Comparison of ENCODE assay signal across 3 cellular contexts in the genomic region with DNA sequence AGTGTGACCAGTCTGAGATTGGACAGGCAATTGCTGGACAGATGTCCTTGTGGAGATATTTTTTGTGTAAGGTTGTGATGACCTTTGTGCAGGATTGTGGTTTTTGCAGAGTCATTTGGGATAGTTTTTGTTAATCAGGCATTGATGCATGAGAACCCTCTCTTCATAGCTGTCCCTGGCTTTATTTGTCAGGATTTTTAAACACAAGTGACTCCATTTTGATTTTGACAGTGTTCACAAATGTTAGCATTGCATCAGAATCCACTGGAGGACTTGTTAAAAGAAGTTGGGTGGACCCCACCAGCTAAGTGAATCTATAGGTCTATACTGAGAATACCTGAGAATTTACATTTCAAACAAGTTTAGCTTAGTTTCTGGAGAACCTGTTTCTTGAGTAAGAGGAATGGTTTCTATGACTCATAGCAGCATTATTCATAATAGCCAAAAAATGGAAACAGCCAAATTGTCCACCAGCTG.
A peak's percentile ranks its signal among the peaks of the same experiment; 100 is the strongest.
TF ChIP-seq lines count a peak whose summit lies in the region.

No MANE protein-coding gene starts in this region.

TF ChIP-seq in SK-N-SH, 30 proteins besides CTCF, POLR2A, EP300 and RAD21:
- TF ChIP-seq FOSL2 (IDR thresholded peaks at IDR 0.05; ENCODE audit: borderline replicate concordance, low read depth), result peak; percentile 71; the same call in 1 of the 2 replicates
- TF ChIP-seq IRF3 (IDR thresholded peaks at IDR 0.05; ENCODE audit: low read depth, low read length), result no peak
- TF ChIP-seq POLR2AphosphoS5 (IDR thresholded peaks at IDR 0.05; ENCODE audit: low read depth, low read length), result no peak
- TF ChIP-seq ZBTB33 (IDR thresholded peaks at IDR 0.05; ENCODE audit: borderline replicate concordance, low read depth), result no peak
- no peak for TF ChIP-seq USF2 (IDR thresholded peaks at IDR 0.05; ENCODE audit: borderline replicate concordance, low read depth, low read length)
- no peak for TF ChIP-seq FOXJ3 (CRISPR knock-in tag; IDR thresholded peaks at IDR 0.05)
- TF ChIP-seq TCF12 (IDR thresholded peaks at IDR 0.05), result 0 out of 2 replicates have a peak, but pooled peaks have one; percentile 9
- TF ChIP-seq JUND (IDR thresholded peaks at IDR 0.05), result peak; percentile 38; the same call in 1 of the 2 replicates
TF ChIP-seq in SK-N-SH: peak in this region for 3.

TF ChIP-seq in SK-N-SH treated with all-trans-retinoic acid at 6 μM for 48 hours, 23 proteins besides CTCF, POLR2A, EP300 and RAD21 (continues in another document):
- TF ChIP-seq PPARA (CRISPR knock-in tag; IDR thresholded peaks at IDR 0.05; ENCODE audit: borderline replicate concordance) (no peak), ARNTL (CRISPR knock-in tag; IDR thresholded peaks at IDR 0.05; ENCODE audit: borderline replicate concordance, low read depth) (no peak), ZFP3 (CRISPR knock-in tag; IDR thresholded peaks at IDR 0.05) (no peak; the same call in 1 of the 2 replicates), CSRNP3 (CRISPR knock-in tag; IDR thresholded peaks at IDR 0.05) (no peak), GLIS3 (CRISPR knock-in tag; IDR thresholded peaks at IDR 0.05) (no peak), ZC3H10 (CRISPR knock-in tag; IDR thresholded peaks at IDR 0.05) (no peak), ZNF8 (CRISPR knock-in tag; IDR thresholded peaks at IDR 0.05) (no peak), BACH2 (CRISPR knock-in tag; IDR thresholded peaks at IDR 0.05; ENCODE audit: borderline replicate concordance) (no peak), CSDC2 (CRISPR knock-in tag; IDR thresholded peaks at IDR 0.05) (no peak), ZNF70 (CRISPR knock-in tag; IDR thresholded peaks at IDR 0.05) (no peak), TOX (CRISPR knock-in tag; IDR thresholded peaks at IDR 0.05; ENCODE audit: borderline replicate concordance) (no peak), TCF4 (CRISPR knock-in tag; IDR thresholded peaks at IDR 0.05; ENCODE audit: borderline replicate concordance) (no peak), ISL1 (CRISPR knock-in tag; IDR thresholded peaks at IDR 0.05) (no peak)
- TF ChIP-seq, protein P1, sequence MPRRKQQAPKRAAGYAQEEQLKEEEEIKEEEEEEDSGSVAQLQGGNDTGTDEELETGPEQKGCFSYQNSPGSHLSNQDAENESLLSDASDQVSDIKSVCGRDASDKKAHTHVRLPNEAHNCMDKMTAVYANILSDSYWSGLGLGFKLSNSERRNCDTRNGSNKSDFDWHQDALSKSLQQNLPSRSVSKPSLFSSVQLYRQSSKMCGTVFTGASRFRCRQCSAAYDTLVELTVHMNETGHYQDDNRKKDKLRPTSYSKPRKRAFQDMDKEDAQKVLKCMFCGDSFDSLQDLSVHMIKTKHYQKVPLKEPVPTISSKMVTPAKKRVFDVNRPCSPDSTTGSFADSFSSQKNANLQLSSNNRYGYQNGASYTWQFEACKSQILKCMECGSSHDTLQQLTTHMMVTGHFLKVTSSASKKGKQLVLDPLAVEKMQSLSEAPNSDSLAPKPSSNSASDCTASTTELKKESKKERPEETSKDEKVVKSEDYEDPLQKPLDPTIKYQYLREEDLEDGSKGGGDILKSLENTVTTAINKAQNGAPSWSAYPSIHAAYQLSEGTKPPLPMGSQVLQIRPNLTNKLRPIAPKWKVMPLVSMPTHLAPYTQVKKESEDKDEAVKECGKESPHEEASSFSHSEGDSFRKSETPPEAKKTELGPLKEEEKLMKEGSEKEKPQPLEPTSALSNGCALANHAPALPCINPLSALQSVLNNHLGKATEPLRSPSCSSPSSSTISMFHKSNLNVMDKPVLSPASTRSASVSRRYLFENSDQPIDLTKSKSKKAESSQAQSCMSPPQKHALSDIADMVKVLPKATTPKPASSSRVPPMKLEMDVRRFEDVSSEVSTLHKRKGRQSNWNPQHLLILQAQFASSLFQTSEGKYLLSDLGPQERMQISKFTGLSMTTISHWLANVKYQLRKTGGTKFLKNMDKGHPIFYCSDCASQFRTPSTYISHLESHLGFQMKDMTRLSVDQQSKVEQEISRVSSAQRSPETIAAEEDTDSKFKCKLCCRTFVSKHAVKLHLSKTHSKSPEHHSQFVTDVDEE (CRISPR knock-in tag; IDR thresholded peaks at IDR 0.05), result no peak
- TF ChIP-seq, protein P2, sequence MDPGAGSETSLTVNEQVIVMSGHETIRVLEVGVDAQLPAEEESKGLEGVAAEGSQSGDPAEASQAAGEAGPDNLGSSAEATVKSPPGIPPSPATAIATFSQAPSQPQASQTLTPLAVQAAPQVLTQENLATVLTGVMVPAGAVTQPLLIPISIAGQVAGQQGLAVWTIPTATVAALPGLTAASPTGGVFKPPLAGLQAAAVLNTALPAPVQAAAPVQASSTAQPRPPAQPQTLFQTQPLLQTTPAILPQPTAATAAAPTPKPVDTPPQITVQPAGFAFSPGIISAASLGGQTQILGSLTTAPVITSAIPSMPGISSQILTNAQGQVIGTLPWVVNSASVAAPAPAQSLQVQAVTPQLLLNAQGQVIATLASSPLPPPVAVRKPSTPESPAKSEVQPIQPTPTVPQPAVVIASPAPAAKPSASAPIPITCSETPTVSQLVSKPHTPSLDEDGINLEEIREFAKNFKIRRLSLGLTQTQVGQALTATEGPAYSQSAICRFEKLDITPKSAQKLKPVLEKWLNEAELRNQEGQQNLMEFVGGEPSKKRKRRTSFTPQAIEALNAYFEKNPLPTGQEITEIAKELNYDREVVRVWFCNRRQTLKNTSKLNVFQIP (CRISPR knock-in tag; IDR thresholded peaks at IDR 0.05; ENCODE audit: borderline replicate concordance, low read depth), result no peak
- TF ChIP-seq, protein P3, sequence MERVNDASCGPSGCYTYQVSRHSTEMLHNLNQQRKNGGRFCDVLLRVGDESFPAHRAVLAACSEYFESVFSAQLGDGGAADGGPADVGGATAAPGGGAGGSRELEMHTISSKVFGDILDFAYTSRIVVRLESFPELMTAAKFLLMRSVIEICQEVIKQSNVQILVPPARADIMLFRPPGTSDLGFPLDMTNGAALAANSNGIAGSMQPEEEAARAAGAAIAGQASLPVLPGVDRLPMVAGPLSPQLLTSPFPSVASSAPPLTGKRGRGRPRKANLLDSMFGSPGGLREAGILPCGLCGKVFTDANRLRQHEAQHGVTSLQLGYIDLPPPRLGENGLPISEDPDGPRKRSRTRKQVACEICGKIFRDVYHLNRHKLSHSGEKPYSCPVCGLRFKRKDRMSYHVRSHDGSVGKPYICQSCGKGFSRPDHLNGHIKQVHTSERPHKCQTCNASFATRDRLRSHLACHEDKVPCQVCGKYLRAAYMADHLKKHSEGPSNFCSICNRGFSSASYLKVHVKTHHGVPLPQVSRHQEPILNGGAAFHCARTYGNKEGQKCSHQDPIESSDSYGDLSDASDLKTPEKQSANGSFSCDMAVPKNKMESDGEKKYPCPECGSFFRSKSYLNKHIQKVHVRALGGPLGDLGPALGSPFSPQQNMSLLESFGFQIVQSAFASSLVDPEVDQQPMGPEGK (CRISPR knock-in tag; IDR thresholded peaks at IDR 0.05; ENCODE audit: borderline replicate concordance), result no peak

TF ChIP-seq in K562, 482 proteins besides CTCF, POLR2A, EP300 and RAD21 (continues in another document):
- TF ChIP-seq CCAR2 (IDR thresholded peaks at IDR 0.05; ENCODE audit: low read depth, low read length) (no peak), KHSRP (IDR thresholded peaks at IDR 0.05) (no peak), ZNF551 (CRISPR knock-in tag; IDR thresholded peaks at IDR 0.05) (no peak), CBX1 (IDR thresholded peaks at IDR 0.05; ENCODE audit: low read depth) (no peak), DMBX1 (CRISPR knock-in tag; IDR thresholded peaks at IDR 0.05; ENCODE audit: borderline replicate concordance) (peak; percentile 92), NR4A1 (CRISPR knock-in tag; IDR thresholded peaks at IDR 0.05) (no peak), NR4A1 (tag; IDR thresholded peaks at IDR 0.05) (peak; percentile 52; the same call in 1 of the 2 replicates), BHLHE40 (IDR thresholded peaks at IDR 0.05; ENCODE audit: low read length) (no peak), ZC3H11A (IDR thresholded peaks at IDR 0.05; ENCODE audit: low read depth, low read length) (no peak), CCNT2 (IDR thresholded peaks at IDR 0.05; ENCODE audit: borderline replicate concordance, extremely low read depth, insufficient read length, low read depth, low read length) (no peak), EP400 (IDR thresholded peaks at IDR 0.05) (no peak), PHF20 (IDR thresholded peaks at IDR 0.05; ENCODE audit: partially characterized antibody) (no peak), ZNF316 (IDR thresholded peaks at IDR 0.05) (peak; percentile 55), RBM17 (IDR thresholded peaks at IDR 0.05; ENCODE audit: borderline replicate concordance, low read depth, low read length) (no peak)
- TF ChIP-seq, protein P4, sequence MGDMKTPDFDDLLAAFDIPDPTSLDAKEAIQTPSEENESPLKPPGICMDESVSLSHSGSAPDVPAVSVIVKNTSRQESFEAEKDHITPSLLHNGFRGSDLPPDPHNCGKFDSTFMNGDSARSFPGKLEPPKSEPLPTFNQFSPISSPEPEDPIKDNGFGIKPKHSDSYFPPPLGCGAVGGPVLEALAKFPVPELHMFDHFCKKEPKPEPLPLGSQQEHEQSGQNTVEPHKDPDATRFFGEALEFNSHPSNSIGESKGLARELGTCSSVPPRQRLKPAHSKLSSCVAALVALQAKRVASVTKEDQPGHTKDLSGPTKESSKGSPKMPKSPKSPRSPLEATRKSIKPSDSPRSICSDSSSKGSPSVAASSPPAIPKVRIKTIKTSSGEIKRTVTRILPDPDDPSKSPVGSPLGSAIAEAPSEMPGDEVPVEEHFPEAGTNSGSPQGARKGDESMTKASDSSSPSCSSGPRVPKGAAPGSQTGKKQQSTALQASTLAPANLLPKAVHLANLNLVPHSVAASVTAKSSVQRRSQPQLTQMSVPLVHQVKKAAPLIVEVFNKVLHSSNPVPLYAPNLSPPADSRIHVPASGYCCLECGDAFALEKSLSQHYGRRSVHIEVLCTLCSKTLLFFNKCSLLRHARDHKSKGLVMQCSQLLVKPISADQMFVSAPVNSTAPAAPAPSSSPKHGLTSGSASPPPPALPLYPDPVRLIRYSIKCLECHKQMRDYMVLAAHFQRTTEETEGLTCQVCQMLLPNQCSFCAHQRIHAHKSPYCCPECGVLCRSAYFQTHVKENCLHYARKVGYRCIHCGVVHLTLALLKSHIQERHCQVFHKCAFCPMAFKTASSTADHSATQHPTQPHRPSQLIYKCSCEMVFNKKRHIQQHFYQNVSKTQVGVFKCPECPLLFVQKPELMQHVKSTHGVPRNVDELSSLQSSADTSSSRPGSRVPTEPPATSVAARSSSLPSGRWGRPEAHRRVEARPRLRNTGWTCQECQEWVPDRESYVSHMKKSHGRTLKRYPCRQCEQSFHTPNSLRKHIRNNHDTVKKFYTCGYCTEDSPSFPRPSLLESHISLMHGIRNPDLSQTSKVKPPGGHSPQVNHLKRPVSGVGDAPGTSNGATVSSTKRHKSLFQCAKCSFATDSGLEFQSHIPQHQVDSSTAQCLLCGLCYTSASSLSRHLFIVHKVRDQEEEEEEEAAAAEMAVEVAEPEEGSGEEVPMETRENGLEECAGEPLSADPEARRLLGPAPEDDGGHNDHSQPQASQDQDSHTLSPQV (IDR thresholded peaks at IDR 0.05), result peak; percentile 90
- TF ChIP-seq, protein P5, sequence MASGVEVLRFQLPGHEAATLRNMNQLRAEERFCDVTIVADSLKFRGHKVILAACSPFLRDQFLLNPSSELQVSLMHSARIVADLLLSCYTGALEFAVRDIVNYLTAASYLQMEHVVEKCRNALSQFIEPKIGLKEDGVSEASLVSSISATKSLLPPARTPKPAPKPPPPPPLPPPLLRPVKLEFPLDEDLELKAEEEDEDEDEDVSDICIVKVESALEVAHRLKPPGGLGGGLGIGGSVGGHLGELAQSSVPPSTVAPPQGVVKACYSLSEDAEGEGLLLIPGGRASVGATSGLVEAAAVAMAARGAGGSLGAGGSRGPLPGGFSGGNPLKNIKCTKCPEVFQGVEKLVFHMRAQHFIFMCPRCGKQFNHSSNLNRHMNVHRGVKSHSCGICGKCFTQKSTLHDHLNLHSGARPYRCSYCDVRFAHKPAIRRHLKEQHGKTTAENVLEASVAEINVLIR (CRISPR knock-in tag; IDR thresholded peaks at IDR 0.05), result 0 out of 2 replicates have a peak, but pooled peaks have one; percentile 36
- TF ChIP-seq, protein P6, sequence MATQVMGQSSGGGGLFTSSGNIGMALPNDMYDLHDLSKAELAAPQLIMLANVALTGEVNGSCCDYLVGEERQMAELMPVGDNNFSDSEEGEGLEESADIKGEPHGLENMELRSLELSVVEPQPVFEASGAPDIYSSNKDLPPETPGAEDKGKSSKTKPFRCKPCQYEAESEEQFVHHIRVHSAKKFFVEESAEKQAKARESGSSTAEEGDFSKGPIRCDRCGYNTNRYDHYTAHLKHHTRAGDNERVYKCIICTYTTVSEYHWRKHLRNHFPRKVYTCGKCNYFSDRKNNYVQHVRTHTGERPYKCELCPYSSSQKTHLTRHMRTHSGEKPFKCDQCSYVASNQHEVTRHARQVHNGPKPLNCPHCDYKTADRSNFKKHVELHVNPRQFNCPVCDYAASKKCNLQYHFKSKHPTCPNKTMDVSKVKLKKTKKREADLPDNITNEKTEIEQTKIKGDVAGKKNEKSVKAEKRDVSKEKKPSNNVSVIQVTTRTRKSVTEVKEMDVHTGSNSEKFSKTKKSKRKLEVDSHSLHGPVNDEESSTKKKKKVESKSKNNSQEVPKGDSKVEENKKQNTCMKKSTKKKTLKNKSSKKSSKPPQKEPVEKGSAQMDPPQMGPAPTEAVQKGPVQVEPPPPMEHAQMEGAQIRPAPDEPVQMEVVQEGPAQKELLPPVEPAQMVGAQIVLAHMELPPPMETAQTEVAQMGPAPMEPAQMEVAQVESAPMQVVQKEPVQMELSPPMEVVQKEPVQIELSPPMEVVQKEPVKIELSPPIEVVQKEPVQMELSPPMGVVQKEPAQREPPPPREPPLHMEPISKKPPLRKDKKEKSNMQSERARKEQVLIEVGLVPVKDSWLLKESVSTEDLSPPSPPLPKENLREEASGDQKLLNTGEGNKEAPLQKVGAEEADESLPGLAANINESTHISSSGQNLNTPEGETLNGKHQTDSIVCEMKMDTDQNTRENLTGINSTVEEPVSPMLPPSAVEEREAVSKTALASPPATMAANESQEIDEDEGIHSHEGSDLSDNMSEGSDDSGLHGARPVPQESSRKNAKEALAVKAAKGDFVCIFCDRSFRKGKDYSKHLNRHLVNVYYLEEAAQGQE (CRISPR knock-in tag; IDR thresholded peaks at IDR 0.05; ENCODE audit: low read depth), result no peak
